9 cellular contexts compared by ENCODE assay signal in the genomic region with DNA sequence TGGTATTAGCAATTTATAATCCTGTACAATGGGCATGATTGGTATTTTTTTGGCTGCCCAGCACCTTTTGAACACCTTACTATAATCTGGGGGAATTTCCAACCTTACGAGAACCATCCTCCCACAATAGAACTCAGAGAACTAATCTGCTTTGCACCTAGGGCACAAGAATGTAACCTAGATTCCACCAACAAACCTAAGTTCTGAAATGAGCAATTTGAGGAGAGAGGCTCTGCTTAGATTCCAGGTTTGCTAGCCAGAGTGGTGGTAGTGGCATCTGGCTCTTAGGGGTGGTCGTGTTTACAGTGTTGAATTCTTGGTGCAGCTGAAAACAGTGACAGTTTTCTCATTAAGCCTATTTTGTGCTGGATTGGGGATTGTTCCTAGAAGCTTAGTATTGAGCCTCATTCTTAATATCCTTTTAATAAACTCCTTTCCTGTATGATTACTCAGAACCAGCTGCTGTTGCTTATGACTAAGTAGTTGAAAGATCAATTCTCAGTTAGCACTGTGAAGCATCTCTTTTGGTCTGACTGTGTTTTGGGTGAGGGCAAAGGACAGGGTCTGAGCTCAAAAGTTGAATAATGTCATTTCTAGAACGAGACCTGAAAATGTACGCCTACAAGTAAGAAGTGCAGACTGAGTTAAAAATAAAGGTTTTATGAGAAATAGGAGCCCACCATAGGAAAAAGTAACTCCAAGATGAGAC.
DNase-seq lines count a peak whose midpoint lies in the region; ATAC-seq and TF ChIP-seq lines count a peak whose summit lies in the region.
"Had no signal": no experiment of that assay in that cellular context is flagged by ENCODE, and none has a peak within 500 bp of the region (broad histone marks: within the 10 kb centered on the region; RNA-seq: fewer than 3 reads in every experiment).

No MANE protein-coding gene starts in this region.

- H3K9me3 ChIP-seq in RWPE2 (ENCODE audit: severe bottlenecking) (no peaks in the 10 kb centered on the region), PC-9 (ENCODE audit: insufficient read depth, low read depth) (no peaks in the 10 kb centered on the region; the same call in 1 of the 2 replicates)
- H3K9me3 ChIP-seq: neutrophil had no signal

- no TSS peak for BruUV-seq in PC-9 (replicated peaks; lab: Mats Ljungman, UMichigan)

- 0 out of 2 replicates have a peak, but pooled peaks cover 3% of the 10 kb centered on the region for H3K36me3 ChIP-seq in RWPE2 (ENCODE audit: low read depth)
- no peaks in the 10 kb centered on the region for H3K36me3 ChIP-seq in PC-9 (ENCODE audit: low read depth)
- H3K36me3 ChIP-seq: neutrophil had no signal

- CTCF ChIA-PET in PC-9 (lab: Charles Lee), result no interaction called here

- no peak overlapping the region for H3K4me3 ChIP-seq in RWPE2 (ENCODE audit: severe bottlenecking)
- no peak overlapping the region for H3K4me3 ChIP-seq in PC-9

- no peak for TF ChIP-seq CTCF in RWPE2 (IDR thresholded peaks at IDR 0.05; ENCODE audit: poor library complexity, severe bottlenecking)
- no peak for TF ChIP-seq CTCF in PC-9 (conservative IDR thresholded peaks at IDR 0.05)

- no peaks in the 10 kb centered on the region for H4K20me1 ChIP-seq in PC-9 (ENCODE audit: insufficient read depth)

- POLR2A ChIA-PET in PC-9 (lab: Charles Lee; ENCODE audit: unreplicated experiment), result no interaction called here

- intact Hi-C loops in PC-9 (cut with micrococcal nuclease; ENCODE audit: unreplicated experiment), result no loop called here

- H3K4me2 ChIP-seq in PC-9, result no peak overlapping the region

- no peaks in the 10 kb centered on the region for H3F3A ChIP-seq in PC-9 (ENCODE audit: insufficient read depth, low read depth)

- H3K4me1 ChIP-seq in RWPE2 (ENCODE audit: insufficient read depth, poor library complexity, severe bottlenecking) (no peaks in the 10 kb centered on the region), PC-9 (replicated peaks; ENCODE audit: insufficient read depth) (no peaks in the 10 kb centered on the region)

- no peaks in the 10 kb centered on the region for H3K27me3 ChIP-seq in RWPE2 (ENCODE audit: insufficient read depth, poor library complexity, severe bottlenecking)
- no peaks in the 10 kb centered on the region for H3K27me3 ChIP-seq in PC-9 (ENCODE audit: insufficient read depth, low read depth)
- H3K27me3 ChIP-seq: neutrophil had no signal

- DNase-seq in AG08395 (ENCODE audit: low spot score) (peak; percentile 5), RWPE2 (ENCODE audit: low spot score) (no peak), NCI-H2029 treated with DMSO at 0.1 percent for 48 hours (lab: John Stamatoyannopoulos, UW) (no peak), LoVo (ENCODE audit: low spot score) (no peak), NCI-H187 (lab: John Stamatoyannopoulos, UW) (no peak), PC-9 (no peak)

- ATAC-seq in GM18870 (IDR thresholded peaks at IDR 0.05; ENCODE audit: unreplicated experiment) (peak; percentile 91), HG02798 (IDR thresholded peaks at IDR 0.05; ENCODE audit: poor library complexity, unreplicated experiment) (peak; percentile 87), RWPE2 (ENCODE audit: low read depth) (peak; percentile 36; the same call in 1 of the 3 replicates)

- H3K9me2 ChIP-seq in PC-9 (ENCODE audit: insufficient read depth), result no peaks in the 10 kb centered on the region

- no peak overlapping the region for H3K27ac ChIP-seq in RWPE2 (ENCODE audit: poor library complexity, severe bottlenecking)
- H3K27ac ChIP-seq in PC-9, result no peak overlapping the region
- H3K27ac ChIP-seq: neutrophil had no signal

- H2AFZ ChIP-seq in PC-9, result no peak overlapping the region

- H3K79me2 ChIP-seq in PC-9 (ENCODE audit: low read depth), result no peaks in the 10 kb centered on the region

Comparison
In these comparisons a context has a peak if more than half of its experiments do, and no peak if none do; other contexts are left out.
1. ATAC-seq: peak in every context shown above with its lines; median percentile 91 in GM18870; 87 in HG02798; 36 in RWPE2.